1 cellular context compared by ENCODE assay signal in genomic region chr2:227766361-227766883, GRCh38.
TF ChIP-seq lines count a peak whose summit lies in the region.

No MANE protein-coding gene starts in this region.

TF ChIP-seq in IMR-90, 13 proteins besides CTCF, POLR2A, EP300 and RAD21:
- peak; percentile 92 for TF ChIP-seq SMC3 (IDR thresholded peaks at IDR 0.05; ENCODE audit: low read depth, low read length)
- no peak for TF ChIP-seq MAZ (IDR thresholded peaks at IDR 0.05; ENCODE audit: borderline replicate concordance, low read depth, low read length)
